In the genomic region with DNA sequence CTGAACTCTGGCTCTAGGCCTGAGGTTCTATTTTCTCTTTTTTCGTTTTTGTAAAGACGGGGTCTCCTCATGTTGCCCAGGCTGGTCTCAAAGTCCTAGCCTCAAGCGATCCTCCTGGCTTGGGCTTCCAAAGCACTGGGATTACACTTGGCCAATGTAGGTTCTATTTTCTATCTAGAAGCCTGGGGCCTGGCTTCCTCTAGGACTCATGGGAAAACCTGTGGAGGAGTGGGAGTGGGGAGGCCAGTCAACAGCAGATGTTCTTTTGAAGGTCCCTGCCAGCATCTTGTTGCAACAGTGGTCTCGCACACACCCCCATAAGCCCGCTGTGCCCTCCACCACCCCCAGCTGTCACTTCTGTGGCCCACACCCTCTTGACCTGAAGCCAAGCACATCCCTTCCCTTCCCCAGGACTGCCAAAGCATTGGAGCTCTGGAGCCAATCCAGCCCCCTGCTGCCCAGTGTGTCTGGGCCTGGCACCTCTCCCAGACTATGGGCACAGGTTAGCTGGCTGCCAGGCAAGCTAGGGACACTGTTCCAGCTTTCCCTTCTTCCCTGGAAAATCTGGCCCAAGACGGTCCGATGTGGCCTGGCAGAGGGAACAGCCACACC, we compare ENCODE assay signal across 10 cellular contexts. TPM values are rescaled to one million over a fixed set of nuclear protein-coding genes. Genes with fewer than 3 reads are reported as not detected.
A peak's percentile ranks its signal among the peaks of the same experiment; 100 is the strongest.
DNase-seq lines count a peak whose midpoint lies in the region; ATAC-seq and TF ChIP-seq lines count a peak whose summit lies in the region.
"Had no signal": no experiment of that assay in that cellular context is flagged by ENCODE, and none has a peak within 500 bp of the region (broad histone marks: within the 10 kb centered on the region; RNA-seq: fewer than 3 reads in every experiment).

No MANE protein-coding gene starts in this region.

- no TSS peak for BruUV-seq in OCI-LY7 (replicated peaks; lab: Mats Ljungman, UMichigan)

- no peaks in the 10 kb centered on the region for H3K36me3 ChIP-seq in gastroesophageal sphincter
- peaks cover 8% of the 10 kb centered on the region for H3K36me3 ChIP-seq in brain microvascular endothelial cell (replicated peaks)
- H3K36me3 ChIP-seq in OCI-LY7 (ENCODE audit: insufficient read depth, low read length) = no peaks in the 10 kb centered on the region
- H3K36me3 ChIP-seq: cardiac muscle cell had no signal

- peaks cover 0 to 62% (median 25%) of the 10 kb centered on the region in 3 donors for H3K4me1 ChIP-seq in gastroesophageal sphincter
- H3K4me1 ChIP-seq in OCI-LY7 (ENCODE audit: insufficient read depth, low read length, poor library complexity, severe bottlenecking) = peaks cover 16% of the 10 kb centered on the region

- TF ChIP-seq POLR2A in gastroesophageal sphincter (IDR thresholded peaks at IDR 0.05) = no peak

- H3K27ac ChIP-seq in gastroesophageal sphincter = peak overlapping the region in 3 of 4 donors; percentile 36 to 68 (median 64)
- H3K27ac ChIP-seq in brain microvascular endothelial cell = no peak overlapping the region
- no peak overlapping the region for H3K27ac ChIP-seq in OCI-LY7 (ENCODE audit: low read depth, low read length, poor library complexity, severe bottlenecking)
- H3K27ac ChIP-seq: cardiac muscle cell had no signal

- no peak for TF ChIP-seq EP300 in gastroesophageal sphincter (IDR thresholded peaks at IDR 0.05)

- peak overlapping the region; percentile 65 for H3K4me3 Mint-ChIP-seq in progenitor cell of endocrine pancreas (ENCODE audit: low read depth)

- WGBS in gastroesophageal sphincter (ENCODE audit: low coverage in 1 of 2), 2 donors = 59 to 93% methylated on average over 3 to 5 of the region's 7 CpGs

- POLR2A ChIA-PET in OCI-LY7 (lab: Charles Lee) = no interaction called here

- no peaks in the 10 kb centered on the region for H3K79me2 ChIP-seq in OCI-LY7 (ENCODE audit: insufficient read depth, low read depth, low read length)

- in situ Hi-C loops in G401 (cut with HindIII; ENCODE audit: low sequenced_read_pairs) (no loop called here), brain microvascular endothelial cell (cut with HindIII; ENCODE audit: low pct_ligation_motif_present, low sequenced_read_pairs) (no loop called here)

- no peaks in the 10 kb centered on the region for H3K9me3 ChIP-seq in gastroesophageal sphincter
- H3K9me3 ChIP-seq in OCI-LY7 (ENCODE audit: low read length) = no peaks in the 10 kb centered on the region

- DNase-seq in G401 (ENCODE audit: low spot score) (peak; percentile 97), NCI-H446 treated with DMSO at 0.1 percent for 48 hours (lab: John Stamatoyannopoulos, UW) (peak; percentile 97), progenitor cell of endocrine pancreas (ENCODE audit: low spot score, unreplicated experiment) (no peak), activated gamma-delta T cell treated with Interleukin-2 at 50 U/mL for 16 hours (no peak), brain microvascular endothelial cell (no peak), OCI-LY7 (ENCODE audit: low spot score) (no peak)
- DNase-seq: NCI-H187 treated with DMSO at 0.1 percent for 48 hours had no signal

- H2AFZ ChIP-seq in OCI-LY7 (ENCODE audit: low read length) = no peak overlapping the region

- intact Hi-C loops in OCI-LY7 (cut with micrococcal nuclease; ENCODE audit: unreplicated experiment) = loop anchor here (10.0 kb wide), 1 partner anchor 267 kb away; no protein-coding TSS in a partner anchor

- no peak overlapping the region for H3K4me3 ChIP-seq in gastroesophageal sphincter
- no peak overlapping the region for H3K4me3 ChIP-seq in brain microvascular endothelial cell (ENCODE audit: low read depth, low read length)
- no peak overlapping the region for H3K4me3 ChIP-seq in OCI-LY7 (ENCODE audit: low read depth, low read length, poor library complexity, severe bottlenecking)
- H3K4me3 ChIP-seq: cardiac muscle cell had no signal

- no peaks in the 10 kb centered on the region for H3K36me3 Mint-ChIP-seq in progenitor cell of endocrine pancreas (ENCODE audit: insufficient read depth)

- peaks cover 9% of the 10 kb centered on the region for H3K27me3 Mint-ChIP-seq in progenitor cell of endocrine pancreas

- TF ChIP-seq CTCF in gastroesophageal sphincter (IDR thresholded peaks at IDR 0.05) (no peak), progenitor cell of endocrine pancreas (IDR thresholded peaks at IDR 0.05; ENCODE audit: unreplicated experiment) (no peak), brain microvascular endothelial cell (IDR thresholded peaks at IDR 0.05; ENCODE audit: low read depth, low read length, missing control alignments) (no peak), OCI-LY7 (conservative IDR thresholded peaks at IDR 0.05; ENCODE audit: low read length) (no peak)

- no peak overlapping the region for H3K27ac Mint-ChIP-seq in progenitor cell of endocrine pancreas

- H3K27me3 ChIP-seq in gastroesophageal sphincter (peaks cover 6% of the 10 kb centered on the region), brain microvascular endothelial cell (replicated peaks) (no peaks in the 10 kb centered on the region)

- no peak overlapping the region for H3K4me2 ChIP-seq in OCI-LY7 (ENCODE audit: low read length)

- peaks cover 13% of the 10 kb centered on the region for H3K4me1 Mint-ChIP-seq in progenitor cell of endocrine pancreas (ENCODE audit: low read depth)

- H3K9me3 Mint-ChIP-seq in progenitor cell of endocrine pancreas (ENCODE audit: low read depth) = no peaks in the 10 kb centered on the region

- CTCF ChIA-PET in OCI-LY7 (lab: Charles Lee; ENCODE audit: unreplicated experiment) = no interaction called here

- no peaks in the 10 kb centered on the region for H3K9me2 ChIP-seq in OCI-LY7 (ENCODE audit: insufficient read depth, low read length)

- ATAC-seq in gastroesophageal sphincter (peak; percentile 42), HG02852 (IDR thresholded peaks at IDR 0.05; ENCODE audit: unreplicated experiment) (no peak)

- no peaks in the 10 kb centered on the region for H4K20me1 ChIP-seq in OCI-LY7 (ENCODE audit: insufficient read depth, low read length)

RNA-seq across cellular contexts. Expression of gene STX1A, which starts 1.9 kb away (rescaled TPM):
- total RNA-seq in G401 (2014; rRNA removed; shearing (Covaris generic)) = 2.5 and 6.5 TPM in 2 replicates
- total RNA-seq in gastroesophageal sphincter (10 to 100 TPM in 3 of 4 donors, 1 to 10 TPM in 1; 9.6 to 24.0 (median 15.2) TPM), progenitor cell of endocrine pancreas (40.9 and 46.6 TPM in 2 replicates), OCI-LY7 (2022) (5.7 TPM in 2 replicates)
- 5.3 and 11.3 TPM in 2 replicates for total RNA-seq in OCI-LY7 (2014; rRNA removed; shearing (Covaris generic))

RNA-seq across cellular contexts. Expression of gene ABHD11, which starts 17.3 kb away (rescaled TPM):
- total RNA-seq in G401 (2014; rRNA removed; shearing (Covaris generic)) = 34.2 and 41.1 TPM in 2 replicates
- total RNA-seq in gastroesophageal sphincter = 1 to 10 TPM; 5.6 to 8.5 (median 6.6) TPM
- total RNA-seq in progenitor cell of endocrine pancreas = 62.9 and 69.7 TPM in 2 replicates
- 25.8 and 27.4 TPM in 2 replicates for total RNA-seq in OCI-LY7 (2014; rRNA removed; shearing (Covaris generic))
- total RNA-seq in OCI-LY7 (2022) = 27.5 and 30.5 TPM in 2 replicates

RNA-seq across cellular contexts. Expression of gene BUD23, which starts 37.9 kb away (rescaled TPM):
- total RNA-seq in G401 (2014; rRNA removed; shearing (Covaris generic)) = 203 and 204 TPM in 2 replicates
- total RNA-seq in gastroesophageal sphincter (10 to 100 TPM; 41.5 to 65.0 (median 45.3) TPM), progenitor cell of endocrine pancreas (57.9 and 58.8 TPM in 2 replicates), OCI-LY7 (2022) (75.8 and 91.1 TPM in 2 replicates)
- 58.1 and 65.0 TPM in 2 replicates for total RNA-seq in OCI-LY7 (2014; rRNA removed; shearing (Covaris generic))

RNA-seq across cellular contexts. Expression of gene DNAJC30, which starts 38.1 kb away (rescaled TPM):
- total RNA-seq in G401 (2014; rRNA removed; shearing (Covaris generic)) = 12.4 and 19.6 TPM in 2 replicates
- total RNA-seq in gastroesophageal sphincter (1 to 10 TPM; 2.3 to 9.3 (median 5.3) TPM), progenitor cell of endocrine pancreas (10.4 and 11.1 TPM in 2 replicates), OCI-LY7 (2022) (11.8 and 13.7 TPM in 2 replicates)
- 4.0 and 5.9 TPM in 2 replicates for total RNA-seq in OCI-LY7 (2014; rRNA removed; shearing (Covaris generic))

RNA-seq across cellular contexts. Expression of gene CLDN3, which starts 48.7 kb away (rescaled TPM):
- total RNA-seq in G401 (2014; rRNA removed; shearing (Covaris generic)) = not detected in 2 replicates
- total RNA-seq in gastroesophageal sphincter (1 to 10 TPM in 1 of 4 donors, not detected in 3; 5.9 TPM), progenitor cell of endocrine pancreas (49.0 and 49.9 TPM in 2 replicates), OCI-LY7 (2022) (not detected in 2 replicates)
- total RNA-seq in OCI-LY7 (2014; rRNA removed; shearing (Covaris generic)) = not detected in 2 replicates

Comparison
In these comparisons a context has a peak if more than half of its experiments do, and no peak if none do; other contexts are left out.
1. DNase-seq: peak in G401 (single experiment) and NCI-H446 treated with DMSO at 0.1 percent for 48 hours (single experiment); none in progenitor cell of endocrine pancreas (single experiment), activated gamma-delta T cell treated with Interleukin-2 at 50 U/mL for 16 hours (single experiment), brain microvascular endothelial cell (single experiment) and OCI-LY7 (single experiment).
2. H3K27ac ChIP-seq: peak in gastroesophageal sphincter (3 of 4); none in brain microvascular endothelial cell (single experiment) and OCI-LY7 (single experiment).